1 cellular context compared by ENCODE assay signal in genomic region chr20:23078994-23079364, GRCh38.
TF ChIP-seq lines count a peak whose summit lies in the region.

No MANE protein-coding gene starts in this region.

TF ChIP-seq in SK-N-SH treated with all-trans-retinoic acid at 6 μM for 48 hours, 23 proteins besides CTCF, POLR2A, EP300 and RAD21 (continued from another document):
- TF ChIP-seq POU6F1 (CRISPR knock-in tag; IDR thresholded peaks at IDR 0.05; ENCODE audit: borderline replicate concordance, low read depth) (no peak), PPARA (CRISPR knock-in tag; IDR thresholded peaks at IDR 0.05; ENCODE audit: borderline replicate concordance) (no peak), TCF4 (CRISPR knock-in tag; IDR thresholded peaks at IDR 0.05; ENCODE audit: borderline replicate concordance) (no peak), OSR1 (CRISPR knock-in tag; IDR thresholded peaks at IDR 0.05) (no peak), CREB5 (CRISPR knock-in tag; IDR thresholded peaks at IDR 0.05; ENCODE audit: low read depth) (no peak), ZNF8 (CRISPR knock-in tag; IDR thresholded peaks at IDR 0.05) (no peak), BACH2 (CRISPR knock-in tag; IDR thresholded peaks at IDR 0.05; ENCODE audit: borderline replicate concordance) (no peak)
